Comparison of ENCODE assay signal across 37 cellular contexts in the genomic region with DNA sequence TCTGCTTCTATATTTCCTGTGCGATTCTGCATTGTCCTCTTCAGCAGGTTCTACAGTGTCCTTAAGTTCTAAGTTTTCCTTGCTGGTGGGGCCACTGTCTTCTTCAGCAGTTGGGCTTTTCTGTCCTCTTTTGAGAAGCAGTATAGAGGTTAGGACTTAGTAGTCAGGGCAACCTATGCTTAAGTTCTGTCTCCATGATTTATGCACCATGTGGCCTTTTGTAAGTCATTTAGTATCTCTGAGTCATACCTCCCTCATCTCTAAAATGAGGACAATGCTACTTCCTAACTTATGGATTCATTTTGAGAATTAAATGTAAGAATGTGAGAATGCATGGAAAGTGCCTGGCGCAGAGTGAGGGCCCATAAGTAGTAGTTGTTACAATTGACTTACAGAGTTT. TPM values are rescaled to one million over a fixed set of nuclear protein-coding genes. Genes with fewer than 3 reads are reported as not detected.
"Had no signal": no experiment of that assay in that cellular context is flagged by ENCODE, and none has a peak within 500 bp of the region (broad histone marks: within the 10 kb centered on the region; RNA-seq: fewer than 3 reads in every experiment).

No MANE protein-coding gene starts in this region.

- ATAC-seq: activated CD4-positive, CD25-positive, alpha-beta regulatory T cell treated with anti-CD3 and anti-CD28 coated beads, Interleukin-2, amount 50 U/mL, for 24 hours; activated naive CD8-positive, alpha-beta T cell treated with anti-CD3 and anti-CD28 coated beads, Interleukin-2, amount 50 U/mL, for 24 hours; effector memory CD8-positive, alpha-beta T cell; left cardiac atrium; naive thymus-derived CD4-positive, alpha-beta T cell; pancreas; sciatic nerve; stimulated activated effector memory CD8-positive, alpha-beta T cell treated with anti-CD3 and anti-CD28 coated beads, Interleukin-12 subunit alpha, Interleukin-12 subunit beta, amount 100 ng/mL, for 72 hours; upper lobe of right lung had no signal

- H3K4me1 ChIP-seq: pancreas, prostate gland, stomach, suprapubic skin, tibial artery, upper lobe of right lung had no signal

- H3K27ac Mint-ChIP-seq: activated naive CD8-positive, alpha-beta T cell treated with anti-CD3 and anti-CD28 coated beads, Interleukin-2, amount 50 U/mL, for 24 hours; effector memory CD8-positive, alpha-beta T cell; mesothelial cell of epicardium; naive thymus-derived CD4-positive, alpha-beta T cell; stimulated activated effector memory CD8-positive, alpha-beta T cell treated with anti-CD3 and anti-CD28 coated beads, Interleukin-12 subunit alpha, Interleukin-12 subunit beta, amount 100 ng/mL, for 72 hours had no signal

- H3K27me3 Mint-ChIP-seq: activated naive CD8-positive, alpha-beta T cell treated with anti-CD3 and anti-CD28 coated beads, Interleukin-2, amount 50 U/mL, for 24 hours; effector memory CD8-positive, alpha-beta T cell had no signal

- H3K4me3 Mint-ChIP-seq: activated naive CD8-positive, alpha-beta T cell treated with anti-CD3 and anti-CD28 coated beads, Interleukin-2, amount 50 U/mL, for 24 hours; effector memory CD8-positive, alpha-beta T cell; mesothelial cell of epicardium; naive thymus-derived CD4-positive, alpha-beta T cell; neural crest cell; stimulated activated effector memory CD8-positive, alpha-beta T cell treated with anti-CD3 and anti-CD28 coated beads, Interleukin-12 subunit alpha, Interleukin-12 subunit beta, amount 100 ng/mL, for 72 hours had no signal

- H3K4me1 Mint-ChIP-seq: activated naive CD8-positive, alpha-beta T cell treated with anti-CD3 and anti-CD28 coated beads, Interleukin-2, amount 50 U/mL, for 24 hours; mesothelial cell of epicardium; naive thymus-derived CD4-positive, alpha-beta T cell; neural crest cell; stimulated activated effector memory CD8-positive, alpha-beta T cell treated with anti-CD3 and anti-CD28 coated beads, Interleukin-12 subunit alpha, Interleukin-12 subunit beta, amount 100 ng/mL, for 72 hours had no signal

- H3K27ac ChIP-seq: pancreas, prostate gland, skin epidermis, stomach, suprapubic skin, tibial artery, upper lobe of right lung, VCaP had no signal

- H3K36me3 ChIP-seq: pancreas, prostate gland, stomach, suprapubic skin, tibial artery, upper lobe of right lung had no signal

- H3K27me3 ChIP-seq: pancreas, stomach, suprapubic skin, tibial artery, upper lobe of right lung had no signal

- H3K4me3 ChIP-seq: pancreas, prostate gland, skin epidermis, stomach, suprapubic skin, tibial artery, upper lobe of right lung had no signal

- H3K9me3 Mint-ChIP-seq: activated naive CD8-positive, alpha-beta T cell treated with anti-CD3 and anti-CD28 coated beads, Interleukin-2, amount 50 U/mL, for 24 hours; effector memory CD8-positive, alpha-beta T cell; mesothelial cell of epicardium; naive thymus-derived CD4-positive, alpha-beta T cell; neural crest cell; stimulated activated effector memory CD8-positive, alpha-beta T cell treated with anti-CD3 and anti-CD28 coated beads, Interleukin-12 subunit alpha, Interleukin-12 subunit beta, amount 100 ng/mL, for 72 hours had no signal

- DNase-seq: activated CD8-positive, alpha-beta memory T cell treated with anti-CD3 and anti-CD28 coated beads for 24 hours; activated gamma-delta T cell; activated naive CD4-positive, alpha-beta T cell treated with anti-CD3 and anti-CD28 coated beads, Interleukin-2, amount 50 U/mL, for 16 hours; activated naive CD8-positive, alpha-beta T cell treated with anti-CD3 and anti-CD28 coated beads, Interleukin-2, amount 50 U/mL, for 24 hours; amygdala; caudate nucleus; cortex of kidney; effector memory CD8-positive, alpha-beta T cell; erythroblast; foreskin fibroblast; head of caudate nucleus; hippocampal formation; left cardiac atrium; mammary epithelial cell; naive thymus-derived CD4-positive, alpha-beta T cell; nucleus accumbens; pancreas; retina; stimulated activated CD4-positive, alpha-beta T cell treated with anti-CD3 and anti-CD28 coated beads, Interleukin-12 subunit alpha, Interleukin-12 subunit beta, amount 100 ng/mL, for 4 hours; stimulated activated CD4-positive, alpha-beta T cell treated with anti-CD3 and anti-CD28 coated beads, Interleukin-4, amount 100 ng/mL, for 24 hours; stomach; T-helper 9 cell; tibial artery; upper lobe of right lung had no signal

- H3K36me3 Mint-ChIP-seq: mesothelial cell of epicardium; naive thymus-derived CD4-positive, alpha-beta T cell; stimulated activated effector memory CD8-positive, alpha-beta T cell treated with anti-CD3 and anti-CD28 coated beads, Interleukin-12 subunit alpha, Interleukin-12 subunit beta, amount 100 ng/mL, for 72 hours had no signal

RNA-seq across cellular contexts. Expression of a gene that starts 46.8 kb away (rescaled TPM):
- total RNA-seq: chondrocyte; fibroblast of lung; mammary epithelial cell; T-helper 1 cell treated with Interleukin-12 subunit alpha and Interleukin-12 subunit beta and Interleukin-4 antibody, amounts not matched to agents 30 ng/mL and 1 ng/mL, for 36 hours had no signal
- polyA plus RNA-seq: fibroblast of lung, keratinocyte, mammary epithelial cell, stomach had no signal
